Comparison of ENCODE assay signal across 21 cellular contexts in the genomic region with DNA sequence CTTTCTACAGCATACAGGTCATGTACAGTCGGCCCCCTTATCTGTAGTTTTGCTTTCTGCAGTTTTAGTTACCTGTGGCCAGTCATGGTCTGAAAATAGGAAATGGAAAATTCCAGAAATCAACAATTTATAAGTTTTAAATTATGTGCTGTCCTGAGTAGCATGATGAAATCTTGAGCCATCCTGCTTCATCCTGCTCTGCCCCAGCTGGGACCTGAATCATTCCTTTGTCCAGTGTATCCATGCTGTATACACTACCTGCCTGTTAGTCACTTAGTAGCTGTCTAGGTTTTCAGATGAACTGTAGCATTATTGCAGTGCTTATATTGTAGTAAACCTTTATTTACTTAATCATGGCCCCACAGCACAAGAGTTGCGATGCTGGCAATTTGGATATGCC.
DNase-seq lines count a peak whose midpoint lies in the region; ATAC-seq, FAIRE-seq and TF ChIP-seq lines count a peak whose summit lies in the region.
"Had no signal": no experiment of that assay in that cellular context is flagged by ENCODE, and none has a peak within 500 bp of the region (broad histone marks: within the 10 kb centered on the region; RNA-seq: fewer than 3 reads in every experiment).

No MANE protein-coding gene starts in this region.

- FAIRE-seq in urothelium cell line (lab: Jason Lieb, UNC), result no peak

- peak overlapping the region; percentile 13 for H3K27ac ChIP-seq in RWPE2 (ENCODE audit: poor library complexity, severe bottlenecking)
- H3K27ac ChIP-seq in epithelial cell of prostate, result peak overlapping the region; percentile 93
- H3K27ac ChIP-seq: left ventricle myocardium inferior, psoas muscle, spleen, transverse colon had no signal

- peaks cover 11% of the 10 kb centered on the region for H3K4me1 ChIP-seq in RWPE2 (ENCODE audit: insufficient read depth, poor library complexity, severe bottlenecking)
- H3K4me1 ChIP-seq: left ventricle myocardium inferior, psoas muscle, spleen had no signal

- H3K27me3 ChIP-seq in RWPE2 (ENCODE audit: insufficient read depth, poor library complexity, severe bottlenecking), result no peaks in the 10 kb centered on the region
- H3K27me3 ChIP-seq: spleen, transverse colon had no signal

- no peak overlapping the region for H3K4me3 ChIP-seq in RWPE2 (ENCODE audit: severe bottlenecking)
- H3K4me3 ChIP-seq: left ventricle myocardium inferior, psoas muscle, spleen, transverse colon had no signal

- peaks cover 89% of the 10 kb centered on the region for H3K36me3 ChIP-seq in RWPE2 (ENCODE audit: low read depth)

- TF ChIP-seq CTCF in RWPE2 (IDR thresholded peaks at IDR 0.05; ENCODE audit: poor library complexity, severe bottlenecking), result no peak

- ATAC-seq in RWPE2 (ENCODE audit: low read depth), result peak; percentile 99
- no peak for ATAC-seq in HG03280 (IDR thresholded peaks at IDR 0.05; ENCODE audit: unreplicated experiment)
- ATAC-seq: activated T-helper 17 cell treated with anti-CD3 and anti-CD28 coated beads, Interleukin-2, amount 50 U/mL, for 72 hours; psoas muscle had no signal

- H3K9me3 ChIP-seq in RWPE2 (ENCODE audit: severe bottlenecking), result no peaks in the 10 kb centered on the region
- H3K9me3 ChIP-seq: left ventricle myocardium inferior, psoas muscle, transverse colon had no signal

- peak; percentile 7 for DNase-seq in GM04504 (ENCODE audit: low read depth)
- DNase-seq in RWPE2 (ENCODE audit: low spot score), result no peak
- peak; percentile 34 for DNase-seq in epithelial cell of prostate (ENCODE audit: low read depth, low spot score)
- DNase-seq in kidney tubule cell (ENCODE audit: low spot score), result peak; percentile 62
- DNase-seq in LoVo (ENCODE audit: low spot score), result no peak
- no peak for DNase-seq in HuH-7.5 (ENCODE audit: low spot score)
- no peak for DNase-seq in urothelium cell line (ENCODE audit: low spot score)
- DNase-seq: activated CD4-positive, alpha-beta T cell treated with anti-CD3 and anti-CD28 coated beads for 4 hours; CD4-positive, alpha-beta memory T cell; cortex of kidney; H9; left ventricle myocardium inferior; MV-4-11; NCI-H1694; psoas muscle; spleen; stimulated activated CD4-positive, alpha-beta T cell treated with anti-CD3 and anti-CD28 coated beads, Interleukin-4, amount 100 ng/mL, for 24 hours; T-helper 1 cell; transverse colon had no signal

Comparison
In these comparisons a context has a peak if more than half of its experiments do, and no peak if none do; other contexts are left out.
1. DNase-seq: peak in GM04504 (single experiment), epithelial cell of prostate (single experiment) and kidney tubule cell (single experiment); none in RWPE2 (single experiment), LoVo (single experiment), HuH-7.5 (single experiment) and urothelium cell line (single experiment).